In the genomic region with DNA sequence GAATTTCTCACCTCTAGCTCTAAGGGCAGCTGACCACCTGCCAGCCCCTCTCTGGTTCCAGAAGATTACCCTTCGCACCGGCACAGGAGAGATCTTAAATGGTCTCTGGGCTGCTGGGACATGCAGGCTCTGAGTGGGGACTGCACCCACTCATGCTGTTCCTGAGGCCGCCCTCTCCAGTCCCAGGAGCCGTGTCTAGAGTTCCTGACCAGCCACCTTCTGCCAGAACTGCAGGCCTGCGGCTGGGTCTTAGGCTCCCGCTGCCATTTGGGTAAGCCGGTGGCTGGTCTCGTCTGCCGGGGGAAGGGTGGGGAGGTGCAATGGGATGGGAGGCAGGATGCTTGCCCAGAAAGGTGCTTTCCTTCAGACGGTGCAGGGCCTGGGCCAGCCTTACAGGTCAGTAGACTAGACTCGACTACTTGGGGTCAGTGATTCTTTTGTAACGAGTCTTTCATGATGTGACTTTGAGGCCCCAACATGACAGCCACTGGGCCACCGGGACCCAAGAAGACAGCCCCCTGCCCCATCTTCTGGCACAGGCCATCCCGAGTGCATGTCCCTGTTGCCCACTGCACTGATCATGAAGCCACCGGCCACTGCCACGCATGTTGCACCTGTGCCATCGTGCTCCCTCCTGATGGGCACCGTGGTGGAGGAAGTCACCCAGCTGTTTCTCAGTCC, we compare ENCODE assay signal across 1 cellular context.
TF ChIP-seq lines count a peak whose summit lies in the region.

No MANE protein-coding gene starts in this region.

TF ChIP-seq in IMR-90, 13 proteins besides CTCF, POLR2A, EP300 and RAD21:
- TF ChIP-seq SMC3 (IDR thresholded peaks at IDR 0.05; ENCODE audit: low read depth, low read length) (no peak), CHD1 (IDR thresholded peaks at IDR 0.05; ENCODE audit: low read depth, low read length) (no peak), NFE2L2 (IDR thresholded peaks at IDR 0.05; ENCODE audit: low read depth, low read length) (no peak), MAFK (IDR thresholded peaks at IDR 0.05; ENCODE audit: low read depth, low read length) (no peak), FOS (IDR thresholded peaks at IDR 0.05; ENCODE audit: low read depth, low read length) (no peak), BHLHE40 (IDR thresholded peaks at IDR 0.05; ENCODE audit: low read depth, low read length) (no peak), MAZ (IDR thresholded peaks at IDR 0.05; ENCODE audit: borderline replicate concordance, low read depth, low read length) (no peak), CEBPB (IDR thresholded peaks at IDR 0.05; ENCODE audit: low read depth, low read length) (no peak), RCOR1 (IDR thresholded peaks at IDR 0.05; ENCODE audit: insufficient replicate concordance, low read length) (no peak), MXI1 (IDR thresholded peaks at IDR 0.05; ENCODE audit: borderline replicate concordance, low read depth, low read length) (no peak), RFX5 (IDR thresholded peaks at IDR 0.05; ENCODE audit: low read depth, low read length) (no peak)
- TF ChIP-seq, protein P1, sequence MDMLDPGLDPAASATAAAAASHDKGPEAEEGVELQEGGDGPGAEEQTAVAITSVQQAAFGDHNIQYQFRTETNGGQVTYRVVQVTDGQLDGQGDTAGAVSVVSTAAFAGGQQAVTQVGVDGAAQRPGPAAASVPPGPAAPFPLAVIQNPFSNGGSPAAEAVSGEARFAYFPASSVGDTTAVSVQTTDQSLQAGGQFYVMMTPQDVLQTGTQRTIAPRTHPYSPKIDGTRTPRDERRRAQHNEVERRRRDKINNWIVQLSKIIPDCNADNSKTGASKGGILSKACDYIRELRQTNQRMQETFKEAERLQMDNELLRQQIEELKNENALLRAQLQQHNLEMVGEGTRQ (IDR thresholded peaks at IDR 0.05; ENCODE audit: low read depth, low read length): no peak
- TF ChIP-seq, protein P2, sequence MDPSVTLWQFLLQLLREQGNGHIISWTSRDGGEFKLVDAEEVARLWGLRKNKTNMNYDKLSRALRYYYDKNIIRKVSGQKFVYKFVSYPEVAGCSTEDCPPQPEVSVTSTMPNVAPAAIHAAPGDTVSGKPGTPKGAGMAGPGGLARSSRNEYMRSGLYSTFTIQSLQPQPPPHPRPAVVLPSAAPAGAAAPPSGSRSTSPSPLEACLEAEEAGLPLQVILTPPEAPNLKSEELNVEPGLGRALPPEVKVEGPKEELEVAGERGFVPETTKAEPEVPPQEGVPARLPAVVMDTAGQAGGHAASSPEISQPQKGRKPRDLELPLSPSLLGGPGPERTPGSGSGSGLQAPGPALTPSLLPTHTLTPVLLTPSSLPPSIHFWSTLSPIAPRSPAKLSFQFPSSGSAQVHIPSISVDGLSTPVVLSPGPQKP (IDR thresholded peaks at IDR 0.05; ENCODE audit: borderline replicate concordance, low read depth, low read length): no peak
